In genomic region chr2:189639003-189639609, GRCh38 we compare ENCODE assay signal across 15 cellular contexts.
"Had no signal": no experiment of that assay in that cellular context is flagged by ENCODE, and none has a peak within 500 bp of the region (broad histone marks: within the 10 kb centered on the region; RNA-seq: fewer than 3 reads in every experiment).

No MANE protein-coding gene starts in this region.

- H3K36me3 ChIP-seq: breast epithelium, heart left ventricle, sigmoid colon had no signal

- ATAC-seq: activated T-cell treated with anti-CD3 and anti-CD28 coated beads, Interleukin-2, amount 50 U/mL, for 4 hours; heart left ventricle; left ventricle myocardium superior had no signal

- H3K27me3 Mint-ChIP-seq: activated B cell treated with CpG ODN at 0.5 μM for 24 hours; activated naive CD8-positive, alpha-beta T cell treated with anti-CD3 and anti-CD28 coated beads for 36 hours had no signal

- H3K27ac Mint-ChIP-seq: activated B cell treated with CpG ODN at 0.5 μM for 24 hours; activated CD4-positive, alpha-beta T cell treated with anti-CD3 and anti-CD28 coated beads, Interleukin-2, amount 10 ng/mL, durations not matched to agents 24 days and 14 days; activated naive CD8-positive, alpha-beta T cell treated with anti-CD3 and anti-CD28 coated beads for 36 hours; T-helper 1 cell treated with Interleukin-12 subunit alpha and Interleukin-12 subunit beta and Interleukin-4 antibody, amounts not matched to agents 30 μg/mL and 1 μg/mL, for 36 hours had no signal

- H3K27me3 ChIP-seq: breast epithelium, heart left ventricle, sigmoid colon had no signal

- H3K4me1 ChIP-seq: breast epithelium, heart left ventricle, sigmoid colon had no signal

- H3K9me3 ChIP-seq: breast epithelium, heart left ventricle, sigmoid colon had no signal

- DNase-seq: activated B cell treated with CpG ODN at 0.5 μM for 24 hours; activated CD4-positive, alpha-beta T cell treated with anti-CD3 and anti-CD28 coated beads, Interleukin-2, amount 10 ng/mL, durations not matched to agents 24 days and 14 days; activated gamma-delta T cell; activated naive CD8-positive, alpha-beta T cell treated with anti-CD3 and anti-CD28 coated beads for 36 hours; activated T-cell treated with anti-CD3 and anti-CD28 coated beads, Interleukin-2, amount 50 U/mL, for 4 hours; anterior cingulate cortex; heart left ventricle; kidney; left ventricle myocardium superior; mesenchymal stem cell; sigmoid colon; stimulated activated CD4-positive, alpha-beta T cell treated with anti-CD3 and anti-CD28 coated beads, Interleukin-4, amount 100 ng/mL, for 1 hour had no signal

- H3K4me3 ChIP-seq: breast epithelium, heart left ventricle, sigmoid colon had no signal

- H3K9me3 Mint-ChIP-seq: activated B cell treated with CpG ODN at 0.5 μM for 24 hours; activated CD4-positive, alpha-beta T cell treated with anti-CD3 and anti-CD28 coated beads, Interleukin-2, amount 10 ng/mL, durations not matched to agents 24 days and 14 days; activated T-cell treated with anti-CD3 and anti-CD28 coated beads, Interleukin-2, amount 50 U/mL, for 4 hours; T-helper 1 cell treated with Interleukin-12 subunit alpha and Interleukin-12 subunit beta and Interleukin-4 antibody, amounts not matched to agents 30 μg/mL and 1 μg/mL, for 36 hours had no signal

- H3K4me3 Mint-ChIP-seq: activated B cell treated with CpG ODN at 0.5 μM for 24 hours; activated CD4-positive, alpha-beta T cell treated with anti-CD3 and anti-CD28 coated beads, Interleukin-2, amount 10 ng/mL, durations not matched to agents 24 days and 14 days; activated naive CD8-positive, alpha-beta T cell treated with anti-CD3 and anti-CD28 coated beads for 36 hours; activated T-cell treated with anti-CD3 and anti-CD28 coated beads, Interleukin-2, amount 50 U/mL, for 4 hours; T-helper 1 cell treated with Interleukin-12 subunit alpha and Interleukin-12 subunit beta and Interleukin-4 antibody, amounts not matched to agents 30 μg/mL and 1 μg/mL, for 36 hours had no signal

- H3K4me1 Mint-ChIP-seq: activated B cell treated with CpG ODN at 0.5 μM for 24 hours had no signal

- H3K27ac ChIP-seq: breast epithelium, heart left ventricle, sigmoid colon had no signal

- FAIRE-seq: frontal cortex, kidney had no signal

- H3K36me3 Mint-ChIP-seq: activated naive CD8-positive, alpha-beta T cell treated with anti-CD3 and anti-CD28 coated beads for 36 hours had no signal
